Comparison of ENCODE assay signal across 23 cellular contexts in genomic region chr5:145960166-145960565, GRCh38. TPM values are rescaled to one million over a fixed set of nuclear protein-coding genes. Genes with fewer than 3 reads are reported as not detected.
DNase-seq lines count a peak whose midpoint lies in the region; ATAC-seq, FAIRE-seq and TF ChIP-seq lines count a peak whose summit lies in the region.
"Had no signal": no experiment of that assay in that cellular context is flagged by ENCODE, and none has a peak within 500 bp of the region (broad histone marks: within the 10 kb centered on the region; RNA-seq: fewer than 3 reads in every experiment).

No MANE protein-coding gene starts in this region.

- no peaks in the 10 kb centered on the region for H3K36me3 Mint-ChIP-seq in astrocyte (ENCODE audit: low read depth, unreplicated experiment)
- no peaks in the 10 kb centered on the region for H3K36me3 Mint-ChIP-seq in type B pancreatic cell
- H3K36me3 Mint-ChIP-seq: CD8-positive, alpha-beta T cell had no signal

- intact Hi-C loops in left ventricle myocardium inferior (cut with micrococcal nuclease) (no loop called here), left cardiac atrium (cut with DNase I) (no loop called here)

- peaks cover 22% of the 10 kb centered on the region for H3K4me1 ChIP-seq in cardiac muscle cell (ENCODE audit: low read depth)
- H3K4me1 ChIP-seq in left ventricle myocardium inferior, result peaks cover 5% of the 10 kb centered on the region
- H3K4me1 ChIP-seq in astrocyte (ENCODE audit: insufficient read depth, low read length), result peaks cover 14% of the 10 kb centered on the region
- H3K4me1 ChIP-seq in hepatocyte (ENCODE audit: insufficient read depth), result peaks cover 18% of the 10 kb centered on the region
- H3K4me1 ChIP-seq: BLaER1 had no signal

- ATAC-seq in left cardiac atrium (no peak), GM18520 (IDR thresholded peaks at IDR 0.05; ENCODE audit: unreplicated experiment) (no peak)
- ATAC-seq: CD8-positive, alpha-beta T cell; GM12878 had no signal

- H3K36me3 ChIP-seq in cardiac muscle cell, result no peaks in the 10 kb centered on the region
- H3K36me3 ChIP-seq in left ventricle myocardium inferior, result no peaks in the 10 kb centered on the region
- H3K36me3 ChIP-seq in astrocyte (ENCODE audit: insufficient read depth, low read length), result no peaks in the 10 kb centered on the region
- no peaks in the 10 kb centered on the region for H3K36me3 ChIP-seq in hepatocyte (replicated peaks; ENCODE audit: insufficient read depth, low read depth)
- H3K36me3 ChIP-seq: BLaER1, MG63, Peyer's patch had no signal

- TF ChIP-seq CTCF in cardiac muscle cell (IDR thresholded peaks at IDR 0.05; ENCODE audit: low read depth, low read length), result no peak
- no peak for TF ChIP-seq CTCF in left ventricle myocardium inferior (IDR thresholded peaks at IDR 0.05; ENCODE audit: borderline replicate concordance)
- TF ChIP-seq CTCF in astrocyte (IDR thresholded peaks at IDR 0.05; ENCODE audit: insufficient read depth, low read depth, low read length), result no peak
- TF ChIP-seq CTCF in hepatocyte (IDR thresholded peaks at IDR 0.05; ENCODE audit: poor library complexity), result no peak
- no peak for TF ChIP-seq CTCF in type B pancreatic cell (conservative IDR thresholded peaks at IDR 0.05)

- no peak for FAIRE-seq in astrocyte (lab: Jason Lieb, UNC)
- FAIRE-seq: G401.6, GM12878, GM18507, H54 had no signal

- H3K9me3 Mint-ChIP-seq in astrocyte (ENCODE audit: unreplicated experiment) (peaks cover 1% of the 10 kb centered on the region), type B pancreatic cell (no peaks in the 10 kb centered on the region)
- H3K9me3 Mint-ChIP-seq: CD8-positive, alpha-beta T cell; HFFc6 had no signal

- no peak overlapping the region for H3K4me2 ChIP-seq in astrocyte (ENCODE audit: low read length)
- H3K4me2 ChIP-seq in hepatocyte, result no peak overlapping the region
- H3K4me2 ChIP-seq: BLaER1 had no signal

- H3K27me3 Mint-ChIP-seq in astrocyte (ENCODE audit: low read depth, unreplicated experiment), result no peaks in the 10 kb centered on the region
- no peaks in the 10 kb centered on the region for H3K27me3 Mint-ChIP-seq in type B pancreatic cell

- DNase-seq in cardiac muscle cell (ENCODE audit: low read depth in 1 of 2, low spot score in 1 of 2) (no peak), left ventricle myocardium inferior (no peak), astrocyte (ENCODE audit: low read depth) (no peak), hepatocyte (ENCODE audit: low spot score) (no peak), type B pancreatic cell (ENCODE audit: extremely low spot score, unreplicated experiment) (no peak), SW480 (ENCODE audit: low spot score) (no peak), left cardiac atrium (no peak)
- DNase-seq: 8988T; CD8-positive, alpha-beta T cell; DMS79 treated with DMSO at 0.1 percent for 48 hours; HFFc6; MG63; NCI-H1092 treated with DMSO at 0.1 percent for 48 hours; NCI-H2227 treated with DMSO at 0.1 percent for 48 hours; NCI-H524 treated with DMSO at 0.1 percent for 48 hours; Peyer's patch; Right ventricle myocardium superior had no signal

- no peaks in the 10 kb centered on the region for H3K9me2 ChIP-seq in hepatocyte (replicated peaks; ENCODE audit: insufficient read depth)

- no peaks in the 10 kb centered on the region for H3K9me3 ChIP-seq in cardiac muscle cell (ENCODE audit: low read depth)
- no peaks in the 10 kb centered on the region for H3K9me3 ChIP-seq in left ventricle myocardium inferior (replicated peaks)
- H3K9me3 ChIP-seq in astrocyte (ENCODE audit: insufficient read depth, low read depth, low read length), result no peaks in the 10 kb centered on the region
- no peaks in the 10 kb centered on the region for H3K9me3 ChIP-seq in hepatocyte (ENCODE audit: low read depth)
- H3K9me3 ChIP-seq: BLaER1, MG63, Peyer's patch had no signal

- H3K27ac Mint-ChIP-seq in astrocyte (ENCODE audit: unreplicated experiment) (no peak overlapping the region), type B pancreatic cell (peak overlapping the region; percentile 71)
- H3K27ac Mint-ChIP-seq: CD8-positive, alpha-beta T cell; HFFc6 had no signal

- H3K9ac ChIP-seq in astrocyte (ENCODE audit: low read length), result peak overlapping the region; percentile 0
- H3K9ac ChIP-seq: BLaER1 had no signal

- no peak overlapping the region for H2AFZ ChIP-seq in astrocyte (ENCODE audit: low read depth, low read length)
- no peak overlapping the region for H2AFZ ChIP-seq in hepatocyte

- H4K20me1 ChIP-seq in astrocyte (ENCODE audit: insufficient read depth, low read length), result no peaks in the 10 kb centered on the region
- no peaks in the 10 kb centered on the region for H4K20me1 ChIP-seq in hepatocyte (ENCODE audit: insufficient read depth, poor library complexity, severe bottlenecking)
- H4K20me1 ChIP-seq: BLaER1 had no signal

- H3K27me3 ChIP-seq in cardiac muscle cell (no peaks in the 10 kb centered on the region), left ventricle myocardium inferior (ENCODE audit: low read depth) (no peaks in the 10 kb centered on the region), astrocyte (ENCODE audit: insufficient read depth, low read length) (no peaks in the 10 kb centered on the region), hepatocyte (no peaks in the 10 kb centered on the region)
- H3K27me3 ChIP-seq: BLaER1, MG63, Peyer's patch had no signal

- H3K4me1 Mint-ChIP-seq in astrocyte (ENCODE audit: low read depth, unreplicated experiment) (peaks cover 22% of the 10 kb centered on the region), type B pancreatic cell (ENCODE audit: unreplicated experiment) (peaks cover 22% of the 10 kb centered on the region)

- H3K27ac ChIP-seq in cardiac muscle cell (peak overlapping the region; percentile 69), left ventricle myocardium inferior (replicated peaks) (no peak overlapping the region), astrocyte (ENCODE audit: low read depth, low read length) (no peak overlapping the region), hepatocyte (peak overlapping the region; percentile 46)
- H3K27ac ChIP-seq: BLaER1, Peyer's patch had no signal

- peaks cover 22% of the 10 kb centered on the region for H3K79me2 ChIP-seq in astrocyte (ENCODE audit: insufficient read depth, low read length)
- peaks cover 75% of the 10 kb centered on the region for H3K79me2 ChIP-seq in hepatocyte

- H3K4me3 Mint-ChIP-seq in astrocyte (ENCODE audit: unreplicated experiment), result no peak overlapping the region
- H3K4me3 Mint-ChIP-seq in type B pancreatic cell, result no peak overlapping the region
- H3K4me3 Mint-ChIP-seq: CD8-positive, alpha-beta T cell; HFFc6 had no signal

- 90% methylated on average over 1 of the region's 1 CpG for WGBS in hepatocyte (ENCODE audit: low lambda C conversion rate, missing lambda C conversion rate)

- H3K4me3 ChIP-seq in cardiac muscle cell (no peak overlapping the region), left ventricle myocardium inferior (no peak overlapping the region), astrocyte (ENCODE audit: insufficient read depth, low read depth, low read length) (no peak overlapping the region), hepatocyte (no peak overlapping the region)
- H3K4me3 ChIP-seq: BLaER1, GM12878, MG63, Peyer's patch had no signal

RNA-seq across cellular contexts. Expression of gene SH3RF2, which starts 23.8 kb away (rescaled TPM):
- total RNA-seq in cardiac muscle cell (27.9 and 43.1 TPM in 2 replicates), left ventricle myocardium inferior (376 TPM), astrocyte (8.6 and 12.3 TPM in 2 replicates), hepatocyte (32.0 and 35.1 TPM in 2 replicates), type B pancreatic cell (ENCODE audit: low replicate concordance) (11.2 and 20.8 TPM in 2 replicates), left cardiac atrium (100 to 1,000 TPM in 1 of 2 donors, 10 to 100 TPM in 1; 56.2 to 179 TPM)
- polyA plus RNA-seq in cardiac muscle cell (38.3 and 59.3 TPM in 2 replicates), hepatocyte (34.1 and 35.4 TPM in 2 replicates)
- total RNA-seq: CD8-positive, alpha-beta T cell had no signal
- polyA plus RNA-seq: GM12878 had no signal

Comparison
In these comparisons a context has a peak if more than half of its experiments do, and no peak if none do; other contexts are left out.
1. H3K27ac ChIP-seq: peak in cardiac muscle cell (single experiment) and hepatocyte (single experiment); none in left ventricle myocardium inferior (single experiment) and astrocyte (single experiment).